Comparison of ENCODE assay signal across 34 cellular contexts in genomic region chr12:97446895-97447294, GRCh38. TPM values are rescaled to one million over a fixed set of nuclear protein-coding genes. Genes with fewer than 3 reads are reported as not detected.
"Had no signal": no experiment of that assay in that cellular context is flagged by ENCODE, and none has a peak within 500 bp of the region (broad histone marks: within the 10 kb centered on the region; RNA-seq: fewer than 3 reads in every experiment).

No MANE protein-coding gene starts in this region.

- H3K4me3 Mint-ChIP-seq: activated B cell treated with CpG ODN at 0.5 μM for 24 hours; activated CD4-positive, alpha-beta memory T cell treated with anti-CD3 and anti-CD28 coated beads for 36 hours; activated CD4-positive, alpha-beta T cell treated with anti-CD3 and anti-CD28 coated beads, Interleukin-2, amount 10 ng/mL, durations not matched to agents 24 days and 14 days; activated CD8-positive, alpha-beta T cell treated with anti-CD3 and anti-CD28 coated beads for 36 hours; activated naive CD4-positive, alpha-beta T cell treated with anti-CD3 and anti-CD28 coated beads for 36 hours; activated naive CD8-positive, alpha-beta T cell treated with anti-CD3 and anti-CD28 coated beads for 36 hours; activated T-cell treated with anti-CD3 and anti-CD28 coated beads, Interleukin-2, amount 50 U/mL, for 4 hours; activated T-cell treated with anti-CD3 and anti-CD28 coated beads, Interleukin-2, amount 50 U/mL, for 72 hours; activated T-helper 1 cell treated with anti-CD3 and anti-CD28 coated beads, Interleukin-12 subunit alpha, Interleukin-12 subunit beta, Interleukin-2, Interleukin-4 antibody, amounts not matched to agents 30 ng/mL and 10 ng/mL and 1 ng/mL, durations not matched to agents 14 hours and 24 hours and 36 hours; activated T-helper 17 cell treated with anti-CD3 and anti-CD28 coated beads, Interleukin-2, amount 50 U/mL, for 72 hours; T-helper 2 cell treated with Interferon-gamma antibody and Interleukin-4, amounts not matched to agents 5 μg/mL and 100 μg/mL, for 36 hours had no signal

- H3K27me3 Mint-ChIP-seq: activated B cell treated with CpG ODN at 0.5 μM for 24 hours; activated CD4-positive, alpha-beta memory T cell treated with anti-CD3 and anti-CD28 coated beads for 36 hours; activated CD4-positive, alpha-beta T cell treated with anti-CD3 and anti-CD28 coated beads, Interleukin-2, amount 10 ng/mL, durations not matched to agents 24 days and 14 days; activated CD8-positive, alpha-beta T cell treated with anti-CD3 and anti-CD28 coated beads for 36 hours had no signal

- H3K4me1 ChIP-seq: adrenal gland, body of pancreas, breast epithelium had no signal

- H3K36me3 ChIP-seq: adrenal gland, brain microvascular endothelial cell, breast epithelium had no signal

- ATAC-seq: activated CD8-positive, alpha-beta T cell treated with anti-CD3 and anti-CD28 coated beads for 36 hours; activated naive CD4-positive, alpha-beta T cell treated with anti-CD3 and anti-CD28 coated beads, Interleukin-2, amount 50 U/mL, for 72 hours; activated T-cell treated with anti-CD3 and anti-CD28 coated beads, Interleukin-2, amount 50 U/mL, for 4 hours; activated T-cell treated with anti-CD3 and anti-CD28 coated beads, Interleukin-2, amount 50 U/mL, for 72 hours; activated T-helper 17 cell treated with anti-CD3 and anti-CD28 coated beads, Interleukin-2, amount 50 U/mL, for 72 hours; body of pancreas had no signal

- H3K27ac ChIP-seq: adrenal gland, body of pancreas, brain microvascular endothelial cell, breast epithelium, VCaP had no signal

- H3K36me3 Mint-ChIP-seq: activated CD4-positive, alpha-beta memory T cell treated with anti-CD3 and anti-CD28 coated beads for 36 hours; activated naive CD4-positive, alpha-beta T cell treated with anti-CD3 and anti-CD28 coated beads, Interleukin-2, amount 50 U/mL, for 72 hours; activated naive CD8-positive, alpha-beta T cell treated with anti-CD3 and anti-CD28 coated beads for 36 hours had no signal

- H3K27ac Mint-ChIP-seq: activated B cell treated with CpG ODN at 0.5 μM for 24 hours; activated CD4-positive, alpha-beta memory T cell treated with anti-CD3 and anti-CD28 coated beads for 36 hours; activated CD4-positive, alpha-beta T cell treated with anti-CD3 and anti-CD28 coated beads, Interleukin-2, amount 10 ng/mL, durations not matched to agents 24 days and 14 days; activated CD8-positive, alpha-beta T cell treated with anti-CD3 and anti-CD28 coated beads for 36 hours; activated naive CD4-positive, alpha-beta T cell treated with anti-CD3 and anti-CD28 coated beads for 36 hours; activated naive CD4-positive, alpha-beta T cell treated with anti-CD3 and anti-CD28 coated beads, Interleukin-2, amount 50 U/mL, for 72 hours; activated naive CD8-positive, alpha-beta T cell treated with anti-CD3 and anti-CD28 coated beads for 36 hours; activated T-cell treated with anti-CD3 and anti-CD28 coated beads, Interleukin-2, amount 50 U/mL, for 72 hours; activated T-helper 1 cell treated with anti-CD3 and anti-CD28 coated beads, Interleukin-12 subunit alpha, Interleukin-12 subunit beta, Interleukin-2, Interleukin-4 antibody, amounts not matched to agents 30 ng/mL and 10 ng/mL and 1 ng/mL, durations not matched to agents 14 hours and 24 hours and 36 hours; activated T-helper 17 cell treated with anti-CD3 and anti-CD28 coated beads, Interleukin-2, amount 50 U/mL, for 72 hours; T-helper 2 cell treated with Interferon-gamma antibody and Interleukin-4, amounts not matched to agents 5 μg/mL and 100 μg/mL, for 36 hours had no signal

- DNase-seq: activated B cell treated with CpG ODN at 0.5 μM for 24 hours; activated CD4-positive, alpha-beta memory T cell treated with anti-CD3 and anti-CD28 coated beads for 36 hours; activated CD4-positive, alpha-beta T cell treated with anti-CD3 and anti-CD28 coated beads for 4 hours; activated CD4-positive, alpha-beta T cell treated with anti-CD3 and anti-CD28 coated beads, Interleukin-2, amount 10 ng/mL, durations not matched to agents 24 days and 14 days; activated CD4-positive, alpha-beta T cell treated with anti-CD3 and anti-CD28 coated beads, Interleukin-2, amount 50 U/mL, for 1 hour; activated CD4-positive, alpha-beta T cell treated with anti-CD3 and anti-CD28 coated beads, Interleukin-2, amount 50 U/mL, for 4 hours; activated CD4-positive, CD25-positive, alpha-beta regulatory T cell treated with anti-CD3 and anti-CD28 coated beads, Interleukin-2, amount 50 U/mL, for 72 hours; activated CD8-positive, alpha-beta memory T cell treated with anti-CD3 and anti-CD28 coated beads, Interleukin-2, amount 50 U/mL, for 4 hours; activated CD8-positive, alpha-beta T cell treated with anti-CD3 and anti-CD28 coated beads for 36 hours; activated effector memory CD4-positive, alpha-beta T cell treated with anti-CD3 and anti-CD28 coated beads, Interleukin-2, amount 50 U/mL, for 16 hours; activated gamma-delta T cell treated with Interleukin-2 at 50 U/mL for 16 hours; activated naive CD4-positive, alpha-beta T cell; activated naive CD4-positive, alpha-beta T cell treated with anti-CD3 and anti-CD28 coated beads for 36 hours; activated naive CD4-positive, alpha-beta T cell treated with anti-CD3 and anti-CD28 coated beads, Interleukin-2, amount 50 U/mL, for 16 hours; activated naive CD8-positive, alpha-beta T cell treated with anti-CD3 and anti-CD28 coated beads for 36 hours; activated T-cell treated with anti-CD3 and anti-CD28 coated beads for 4 hours; activated T-cell treated with anti-CD3 and anti-CD28 coated beads, Interleukin-2, amount 50 U/mL, for 1 hour; activated T-cell treated with anti-CD3 and anti-CD28 coated beads, Interleukin-2, amount 50 U/mL, for 4 hours; activated T-cell treated with anti-CD3 and anti-CD28 coated beads, Interleukin-2, amount 50 U/mL, for 72 hours; adrenal gland; amniotic stem cell; aorta; body of pancreas; brain microvascular endothelial cell; central memory CD4-positive, alpha-beta T cell; T-helper 2 cell; T-helper 9 cell had no signal

- H3K9me3 Mint-ChIP-seq: activated B cell treated with CpG ODN at 0.5 μM for 24 hours; activated CD4-positive, alpha-beta T cell treated with anti-CD3 and anti-CD28 coated beads, Interleukin-2, amount 10 ng/mL, durations not matched to agents 24 days and 14 days; activated naive CD4-positive, alpha-beta T cell treated with anti-CD3 and anti-CD28 coated beads for 36 hours; activated naive CD8-positive, alpha-beta T cell treated with anti-CD3 and anti-CD28 coated beads for 36 hours; activated T-helper 1 cell treated with anti-CD3 and anti-CD28 coated beads, Interleukin-12 subunit alpha, Interleukin-12 subunit beta, Interleukin-2, Interleukin-4 antibody, amounts not matched to agents 30 ng/mL and 10 ng/mL and 1 ng/mL, durations not matched to agents 14 hours and 24 hours and 36 hours; T-helper 2 cell treated with Interferon-gamma antibody and Interleukin-4, amounts not matched to agents 5 μg/mL and 100 μg/mL, for 36 hours had no signal

- H3K27me3 ChIP-seq: adrenal gland, body of pancreas, brain microvascular endothelial cell, breast epithelium had no signal

- H3K4me1 Mint-ChIP-seq: activated B cell treated with CpG ODN at 0.5 μM for 24 hours; activated CD4-positive, alpha-beta T cell treated with anti-CD3 and anti-CD28 coated beads, Interleukin-2, amount 10 ng/mL, durations not matched to agents 24 days and 14 days; activated naive CD8-positive, alpha-beta T cell treated with anti-CD3 and anti-CD28 coated beads for 36 hours; activated T-helper 17 cell treated with anti-CD3 and anti-CD28 coated beads, Interleukin-2, amount 50 U/mL, for 72 hours had no signal

- H3K4me3 ChIP-seq: adrenal gland, body of pancreas, breast epithelium had no signal

RNA-seq across cellular contexts. Expression of gene RMST, which starts 15.7 kb away (rescaled TPM):
- total RNA-seq: activated B cell treated with CpG ODN at 0.5 μM for 24 hours; activated CD4-positive, alpha-beta memory T cell treated with anti-CD3 and anti-CD28 coated beads for 36 hours; activated CD4-positive, alpha-beta T cell treated with anti-CD3 and anti-CD28 coated beads, Interleukin-2, amount 10 ng/mL, durations not matched to agents 24 days and 14 days; activated CD8-positive, alpha-beta memory T cell treated with anti-CD3 and anti-CD28 coated beads for 36 hours; activated CD8-positive, alpha-beta T cell treated with anti-CD3 and anti-CD28 coated beads for 36 hours; activated naive CD4-positive, alpha-beta T cell treated with anti-CD3 and anti-CD28 coated beads for 36 hours; activated naive CD4-positive, alpha-beta T cell treated with anti-CD3 and anti-CD28 coated beads, Interleukin-2, amount 50 U/mL, for 72 hours; activated naive CD8-positive, alpha-beta T cell treated with anti-CD3 and anti-CD28 coated beads for 36 hours; activated T-cell treated with anti-CD3 and anti-CD28 coated beads, Interleukin-2, amount 50 U/mL, for 4 hours; activated T-cell treated with anti-CD3 and anti-CD28 coated beads, Interleukin-2, amount 50 U/mL, for 72 hours; activated T-helper 1 cell treated with anti-CD3 and anti-CD28 coated beads, Interleukin-12 subunit alpha, Interleukin-12 subunit beta, Interleukin-2, Interleukin-4 antibody, amounts not matched to agents 30 ng/mL and 10 ng/mL and 1 ng/mL, durations not matched to agents 14 hours and 24 hours and 36 hours; activated T-helper 17 cell treated with anti-CD3 and anti-CD28 coated beads, Interleukin-2, amount 50 U/mL, for 72 hours had no signal
- polyA plus RNA-seq: aorta had no signal
